In the genomic region with DNA sequence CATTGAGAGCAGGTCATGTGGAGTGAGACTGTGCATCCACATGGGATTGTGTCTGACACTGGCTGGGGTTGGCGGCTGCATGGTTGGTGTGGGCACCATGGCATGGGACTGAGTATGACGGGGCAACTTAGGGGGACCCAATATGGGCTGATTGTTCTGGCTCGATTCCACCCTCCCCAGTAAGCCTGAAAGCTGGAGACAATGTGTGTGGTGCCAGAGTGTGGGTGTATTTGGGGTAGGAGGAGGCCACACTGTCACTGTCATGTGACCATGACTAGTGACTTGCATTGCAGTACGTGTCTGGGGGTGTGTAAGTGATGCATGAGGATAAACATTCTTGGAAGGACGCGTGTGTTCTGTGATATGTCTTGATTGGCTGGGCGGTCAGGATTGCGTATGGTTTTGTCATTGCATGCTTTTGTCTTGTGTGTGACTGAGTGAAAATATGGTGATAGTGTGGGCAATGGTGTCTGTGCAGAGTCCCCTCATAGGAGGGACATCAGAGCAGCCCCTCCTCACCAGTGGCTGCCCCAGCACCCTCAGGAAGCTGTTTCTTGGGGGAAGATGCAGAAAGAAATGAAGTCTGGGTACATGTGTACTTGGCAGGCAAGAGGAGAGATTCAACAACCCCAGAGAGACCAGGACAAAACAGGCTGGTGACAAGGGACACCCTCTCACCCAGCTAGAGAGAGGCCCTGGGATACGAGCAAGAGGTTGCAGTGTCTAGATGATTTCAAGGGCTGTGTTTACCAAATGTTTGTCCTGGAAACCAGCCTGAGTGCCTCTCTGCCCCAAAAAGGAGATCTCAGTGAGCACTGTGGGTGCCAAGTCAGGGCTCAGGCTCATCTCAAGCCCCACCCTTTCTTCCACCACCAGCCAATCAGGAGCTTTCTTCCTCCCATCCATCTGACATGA, we compare ENCODE assay signal across 1 cellular context.
TF ChIP-seq lines count a peak whose summit lies in the region.

No MANE protein-coding gene starts in this region.

TF ChIP-seq in K562, 482 proteins besides CTCF, POLR2A, EP300 and RAD21 (continued from another document and continues in another):
- TF ChIP-seq ZNF445 (CRISPR knock-in tag; IDR thresholded peaks at IDR 0.05; ENCODE audit: low read depth) (peak; percentile 72; the same call in 1 of the 2 replicates), FOXK1 (CRISPR knock-in tag; IDR thresholded peaks at IDR 0.05; ENCODE audit: borderline replicate concordance) (peak; percentile 29; the same call in 1 of the 2 replicates), CBFB (CRISPR knock-in tag; IDR thresholded peaks at IDR 0.05) (0 out of 2 replicates have a peak, but pooled peaks have one; percentile 16), CBX8 (IDR thresholded peaks at IDR 0.05; ENCODE audit: borderline replicate concordance, extremely low read depth, low read depth, low read length, poor library complexity, severe bottlenecking) (no peak), CREBBP (IDR thresholded peaks at IDR 0.05; ENCODE audit: low read depth, low read length) (no peak), ZNF316 (IDR thresholded peaks at IDR 0.05) (peak; percentile 92), FOXM1 (IDR thresholded peaks at IDR 0.05; ENCODE audit: low read depth) (no peak; the same call in 1 of the 2 replicates), FOXM1 (CRISPR knock-in tag; IDR thresholded peaks at IDR 0.05; ENCODE audit: low read depth) (no peak), ZNF3 (CRISPR knock-in tag; IDR thresholded peaks at IDR 0.05) (no peak), PHF21A (IDR thresholded peaks at IDR 0.05; ENCODE audit: borderline replicate concordance, low read depth) (peak; percentile 42; the same call in 1 of the 2 replicates), DNMT1 (IDR thresholded peaks at IDR 0.05) (peak; percentile 72; the same call in 1 of the 2 replicates), TAF15 (IDR thresholded peaks at IDR 0.05; ENCODE audit: low read depth, low read length) (no peak), PTBP1 (IDR thresholded peaks at IDR 0.05; ENCODE audit: low read depth, low read length) (no peak), CHD1 (IDR thresholded peaks at IDR 0.05; ENCODE audit: low read length) (no peak), CBFA2T2 (conservative IDR thresholded peaks at IDR 0.05) (peak; percentile 83), DIDO1 (tag; IDR thresholded peaks at IDR 0.05; ENCODE audit: low read depth) (peak; percentile 83), ZNF146 (CRISPR knock-in tag; IDR thresholded peaks at IDR 0.05; ENCODE audit: unreplicated experiment) (no peak), ZNF143 (CRISPR knock-in tag; IDR thresholded peaks at IDR 0.05) (no peak), SP1 (CRISPR knock-in tag; IDR thresholded peaks at IDR 0.05) (peak; percentile 51; the same call in 1 of the 2 replicates), ATF1 (CRISPR knock-in tag; IDR thresholded peaks at IDR 0.05) (no peak), ATF1 (tag; IDR thresholded peaks at IDR 0.05) (peak; percentile 97), CHD2 (IDR thresholded peaks at IDR 0.05; ENCODE audit: low read depth, low read length) (no peak), HMG20B (CRISPR knock-in tag; IDR thresholded peaks at IDR 0.05) (no peak), MECOM (CRISPR knock-in tag; IDR thresholded peaks at IDR 0.05) (peak; percentile 94), HSF4 (CRISPR knock-in tag; IDR thresholded peaks at IDR 0.05; ENCODE audit: borderline replicate concordance) (peak; percentile 96; the same call in 1 of the 2 replicates), KLF16 (IDR thresholded peaks at IDR 0.05) (no peak), PML (IDR thresholded peaks at IDR 0.05; ENCODE audit: low read length) (no peak), JUND (IDR thresholded peaks at IDR 0.05; ENCODE audit: borderline replicate concordance, low read depth, low read length) (peak; percentile 90), JUND (tag; IDR thresholded peaks at IDR 0.05; ENCODE audit: borderline replicate concordance, low read depth, low read length) (peak; percentile 95; the same call in 2 of the 3 replicates), MAZ (CRISPR knock-in tag; conservative IDR thresholded peaks at IDR 0.05 in 1 of 2, IDR thresholded peaks at IDR 0.05 in 1 of 2) (peak; percentile 27 to 95; a peak in 3 of 4 replicates), MCM7 (IDR thresholded peaks at IDR 0.05) (no peak), PHB2 (IDR thresholded peaks at IDR 0.05; ENCODE audit: low read depth) (no peak), HNRNPL (IDR thresholded peaks at IDR 0.05; ENCODE audit: low read depth, low read length) (no peak), FOXK2 (conservative IDR thresholded peaks at IDR 0.05 in 1 of 2, IDR thresholded peaks at IDR 0.05 in 1 of 2; ENCODE audit: low read depth in 2 of 2) (peak; percentile 97), SNIP1 (IDR thresholded peaks at IDR 0.05; ENCODE audit: low read depth) (no peak), ZNF282 (CRISPR knock-in tag; IDR thresholded peaks at IDR 0.05) (no peak), PRMT5 (CRISPR knock-in tag; IDR thresholded peaks at IDR 0.05) (no peak), SIN3B (IDR thresholded peaks at IDR 0.05; ENCODE audit: low read depth) (0 out of 2 replicates have a peak, but pooled peaks have one; percentile 20), ETS2 (tag; IDR thresholded peaks at IDR 0.05; ENCODE audit: borderline replicate concordance, poor library complexity, severe bottlenecking) (no peak), SMARCA4 (IDR thresholded peaks at IDR 0.05) (peak; percentile 87), ZKSCAN3 (CRISPR knock-in tag; IDR thresholded peaks at IDR 0.05) (peak; percentile 65; the same call in 1 of the 2 replicates), KAT7 (CRISPR knock-in tag; IDR thresholded peaks at IDR 0.05; ENCODE audit: borderline replicate concordance) (no peak), TSC22D4 (tag; IDR thresholded peaks at IDR 0.05) (no peak), XRCC4 (IDR thresholded peaks at IDR 0.05; ENCODE audit: extremely low read depth, insufficient read depth, insufficient read length) (no peak), ZNF561 (CRISPR knock-in tag; conservative IDR thresholded peaks at IDR 0.05) (peak; percentile 83), KHSRP (IDR thresholded peaks at IDR 0.05) (no peak), ZNF384 (IDR thresholded peaks at IDR 0.05; ENCODE audit: low read depth, low read length) (no peak), NFRKB (IDR thresholded peaks at IDR 0.05; ENCODE audit: low read depth) (no peak; the same call in none of the 2 replicates)
- TF ChIP-seq, protein P1, sequence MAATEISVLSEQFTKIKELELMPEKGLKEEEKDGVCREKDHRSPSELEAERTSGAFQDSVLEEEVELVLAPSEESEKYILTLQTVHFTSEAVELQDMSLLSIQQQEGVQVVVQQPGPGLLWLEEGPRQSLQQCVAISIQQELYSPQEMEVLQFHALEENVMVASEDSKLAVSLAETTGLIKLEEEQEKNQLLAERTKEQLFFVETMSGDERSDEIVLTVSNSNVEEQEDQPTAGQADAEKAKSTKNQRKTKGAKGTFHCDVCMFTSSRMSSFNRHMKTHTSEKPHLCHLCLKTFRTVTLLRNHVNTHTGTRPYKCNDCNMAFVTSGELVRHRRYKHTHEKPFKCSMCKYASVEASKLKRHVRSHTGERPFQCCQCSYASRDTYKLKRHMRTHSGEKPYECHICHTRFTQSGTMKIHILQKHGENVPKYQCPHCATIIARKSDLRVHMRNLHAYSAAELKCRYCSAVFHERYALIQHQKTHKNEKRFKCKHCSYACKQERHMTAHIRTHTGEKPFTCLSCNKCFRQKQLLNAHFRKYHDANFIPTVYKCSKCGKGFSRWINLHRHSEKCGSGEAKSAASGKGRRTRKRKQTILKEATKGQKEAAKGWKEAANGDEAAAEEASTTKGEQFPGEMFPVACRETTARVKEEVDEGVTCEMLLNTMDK (IDR thresholded peaks at IDR 0.05; ENCODE audit: borderline replicate concordance, insufficient read depth, low read depth, low read length, poor library complexity, severe bottlenecking) = no peak
- TF ChIP-seq, protein P2, sequence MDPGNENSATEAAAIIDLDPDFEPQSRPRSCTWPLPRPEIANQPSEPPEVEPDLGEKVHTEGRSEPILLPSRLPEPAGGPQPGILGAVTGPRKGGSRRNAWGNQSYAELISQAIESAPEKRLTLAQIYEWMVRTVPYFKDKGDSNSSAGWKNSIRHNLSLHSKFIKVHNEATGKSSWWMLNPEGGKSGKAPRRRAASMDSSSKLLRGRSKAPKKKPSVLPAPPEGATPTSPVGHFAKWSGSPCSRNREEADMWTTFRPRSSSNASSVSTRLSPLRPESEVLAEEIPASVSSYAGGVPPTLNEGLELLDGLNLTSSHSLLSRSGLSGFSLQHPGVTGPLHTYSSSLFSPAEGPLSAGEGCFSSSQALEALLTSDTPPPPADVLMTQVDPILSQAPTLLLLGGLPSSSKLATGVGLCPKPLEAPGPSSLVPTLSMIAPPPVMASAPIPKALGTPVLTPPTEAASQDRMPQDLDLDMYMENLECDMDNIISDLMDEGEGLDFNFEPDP (CRISPR knock-in tag; IDR thresholded peaks at IDR 0.05) = peak; percentile 92; the same call in 1 of the 2 replicates
- TF ChIP-seq, protein P3, sequence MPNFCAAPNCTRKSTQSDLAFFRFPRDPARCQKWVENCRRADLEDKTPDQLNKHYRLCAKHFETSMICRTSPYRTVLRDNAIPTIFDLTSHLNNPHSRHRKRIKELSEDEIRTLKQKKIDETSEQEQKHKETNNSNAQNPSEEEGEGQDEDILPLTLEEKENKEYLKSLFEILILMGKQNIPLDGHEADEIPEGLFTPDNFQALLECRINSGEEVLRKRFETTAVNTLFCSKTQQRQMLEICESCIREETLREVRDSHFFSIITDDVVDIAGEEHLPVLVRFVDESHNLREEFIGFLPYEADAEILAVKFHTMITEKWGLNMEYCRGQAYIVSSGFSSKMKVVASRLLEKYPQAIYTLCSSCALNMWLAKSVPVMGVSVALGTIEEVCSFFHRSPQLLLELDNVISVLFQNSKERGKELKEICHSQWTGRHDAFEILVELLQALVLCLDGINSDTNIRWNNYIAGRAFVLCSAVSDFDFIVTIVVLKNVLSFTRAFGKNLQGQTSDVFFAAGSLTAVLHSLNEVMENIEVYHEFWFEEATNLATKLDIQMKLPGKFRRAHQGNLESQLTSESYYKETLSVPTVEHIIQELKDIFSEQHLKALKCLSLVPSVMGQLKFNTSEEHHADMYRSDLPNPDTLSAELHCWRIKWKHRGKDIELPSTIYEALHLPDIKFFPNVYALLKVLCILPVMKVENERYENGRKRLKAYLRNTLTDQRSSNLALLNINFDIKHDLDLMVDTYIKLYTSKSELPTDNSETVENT (CRISPR knock-in tag; IDR thresholded peaks at IDR 0.05) = no peak
- TF ChIP-seq, protein P4, sequence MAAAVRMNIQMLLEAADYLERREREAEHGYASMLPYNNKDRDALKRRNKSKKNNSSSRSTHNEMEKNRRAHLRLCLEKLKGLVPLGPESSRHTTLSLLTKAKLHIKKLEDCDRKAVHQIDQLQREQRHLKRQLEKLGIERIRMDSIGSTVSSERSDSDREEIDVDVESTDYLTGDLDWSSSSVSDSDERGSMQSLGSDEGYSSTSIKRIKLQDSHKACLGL (CRISPR knock-in tag; IDR thresholded peaks at IDR 0.05; ENCODE audit: borderline replicate concordance, poor library complexity, severe bottlenecking) = peak; percentile 66
- TF ChIP-seq, protein P5, sequence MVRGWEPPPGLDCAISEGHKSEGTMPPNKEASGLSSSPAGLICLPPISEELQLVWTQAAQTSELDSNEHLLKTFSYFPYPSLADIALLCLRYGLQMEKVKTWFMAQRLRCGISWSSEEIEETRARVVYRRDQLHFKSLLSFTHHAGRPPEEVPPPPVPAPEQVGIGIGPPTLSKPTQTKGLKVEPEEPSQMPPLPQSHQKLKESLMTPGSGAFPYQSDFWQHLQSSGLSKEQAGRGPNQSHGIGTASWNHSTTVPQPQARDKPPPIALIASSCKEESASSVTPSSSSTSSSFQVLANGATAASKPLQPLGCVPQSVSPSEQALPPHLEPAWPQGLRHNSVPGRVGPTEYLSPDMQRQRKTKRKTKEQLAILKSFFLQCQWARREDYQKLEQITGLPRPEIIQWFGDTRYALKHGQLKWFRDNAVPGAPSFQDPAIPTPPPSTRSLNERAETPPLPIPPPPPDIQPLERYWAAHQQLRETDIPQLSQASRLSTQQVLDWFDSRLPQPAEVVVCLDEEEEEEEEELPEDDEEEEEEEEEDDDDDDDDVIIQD (CRISPR knock-in tag; IDR thresholded peaks at IDR 0.05) = peak; percentile 71; the same call in 1 of the 2 replicates
- TF ChIP-seq, protein P6, sequence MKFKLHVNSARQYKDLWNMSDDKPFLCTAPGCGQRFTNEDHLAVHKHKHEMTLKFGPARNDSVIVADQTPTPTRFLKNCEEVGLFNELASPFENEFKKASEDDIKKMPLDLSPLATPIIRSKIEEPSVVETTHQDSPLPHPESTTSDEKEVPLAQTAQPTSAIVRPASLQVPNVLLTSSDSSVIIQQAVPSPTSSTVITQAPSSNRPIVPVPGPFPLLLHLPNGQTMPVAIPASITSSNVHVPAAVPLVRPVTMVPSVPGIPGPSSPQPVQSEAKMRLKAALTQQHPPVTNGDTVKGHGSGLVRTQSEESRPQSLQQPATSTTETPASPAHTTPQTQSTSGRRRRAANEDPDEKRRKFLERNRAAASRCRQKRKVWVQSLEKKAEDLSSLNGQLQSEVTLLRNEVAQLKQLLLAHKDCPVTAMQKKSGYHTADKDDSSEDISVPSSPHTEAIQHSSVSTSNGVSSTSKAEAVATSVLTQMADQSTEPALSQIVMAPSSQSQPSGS (CRISPR knock-in tag; IDR thresholded peaks at IDR 0.05) = no peak
- TF ChIP-seq, protein P7, sequence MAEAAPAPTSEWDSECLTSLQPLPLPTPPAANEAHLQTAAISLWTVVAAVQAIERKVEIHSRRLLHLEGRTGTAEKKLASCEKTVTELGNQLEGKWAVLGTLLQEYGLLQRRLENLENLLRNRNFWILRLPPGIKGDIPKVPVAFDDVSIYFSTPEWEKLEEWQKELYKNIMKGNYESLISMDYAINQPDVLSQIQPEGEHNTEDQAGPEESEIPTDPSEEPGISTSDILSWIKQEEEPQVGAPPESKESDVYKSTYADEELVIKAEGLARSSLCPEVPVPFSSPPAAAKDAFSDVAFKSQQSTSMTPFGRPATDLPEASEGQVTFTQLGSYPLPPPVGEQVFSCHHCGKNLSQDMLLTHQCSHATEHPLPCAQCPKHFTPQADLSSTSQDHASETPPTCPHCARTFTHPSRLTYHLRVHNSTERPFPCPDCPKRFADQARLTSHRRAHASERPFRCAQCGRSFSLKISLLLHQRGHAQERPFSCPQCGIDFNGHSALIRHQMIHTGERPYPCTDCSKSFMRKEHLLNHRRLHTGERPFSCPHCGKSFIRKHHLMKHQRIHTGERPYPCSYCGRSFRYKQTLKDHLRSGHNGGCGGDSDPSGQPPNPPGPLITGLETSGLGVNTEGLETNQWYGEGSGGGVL (CRISPR knock-in tag; IDR thresholded peaks at IDR 0.05) = peak; percentile 84
- TF ChIP-seq, protein P8, sequence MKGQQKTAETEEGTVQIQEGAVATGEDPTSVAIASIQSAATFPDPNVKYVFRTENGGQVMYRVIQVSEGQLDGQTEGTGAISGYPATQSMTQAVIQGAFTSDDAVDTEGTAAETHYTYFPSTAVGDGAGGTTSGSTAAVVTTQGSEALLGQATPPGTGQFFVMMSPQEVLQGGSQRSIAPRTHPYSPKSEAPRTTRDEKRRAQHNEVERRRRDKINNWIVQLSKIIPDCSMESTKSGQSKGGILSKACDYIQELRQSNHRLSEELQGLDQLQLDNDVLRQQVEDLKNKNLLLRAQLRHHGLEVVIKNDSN (CRISPR knock-in tag; IDR thresholded peaks at IDR 0.05) = peak; percentile 96
- TF ChIP-seq, protein P9, sequence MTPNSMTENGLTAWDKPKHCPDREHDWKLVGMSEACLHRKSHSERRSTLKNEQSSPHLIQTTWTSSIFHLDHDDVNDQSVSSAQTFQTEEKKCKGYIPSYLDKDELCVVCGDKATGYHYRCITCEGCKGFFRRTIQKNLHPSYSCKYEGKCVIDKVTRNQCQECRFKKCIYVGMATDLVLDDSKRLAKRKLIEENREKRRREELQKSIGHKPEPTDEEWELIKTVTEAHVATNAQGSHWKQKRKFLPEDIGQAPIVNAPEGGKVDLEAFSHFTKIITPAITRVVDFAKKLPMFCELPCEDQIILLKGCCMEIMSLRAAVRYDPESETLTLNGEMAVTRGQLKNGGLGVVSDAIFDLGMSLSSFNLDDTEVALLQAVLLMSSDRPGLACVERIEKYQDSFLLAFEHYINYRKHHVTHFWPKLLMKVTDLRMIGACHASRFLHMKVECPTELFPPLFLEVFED (CRISPR knock-in tag; conservative IDR thresholded peaks at IDR 0.05) = peak; percentile 96
